Comparison of ENCODE assay signal across 8 cellular contexts in genomic region chr2:152740743-152741328, GRCh38. TPM values are rescaled to one million over a fixed set of nuclear protein-coding genes. Genes with fewer than 3 reads are reported as not detected.
DNase-seq lines count a peak whose midpoint lies in the region; ATAC-seq, FAIRE-seq and TF ChIP-seq lines count a peak whose summit lies in the region.

No MANE protein-coding gene starts in this region.

- peaks cover 35% of the 10 kb centered on the region for H3K79me2 ChIP-seq in DOHH2 (ENCODE audit: control insufficient read depth, low read length)

- peak; percentile 72 for TF ChIP-seq CTCF in DOHH2 (IDR thresholded peaks at IDR 0.05; ENCODE audit: low read depth, low read length, poor library complexity, severe bottlenecking)
- peak; percentile 43 for TF ChIP-seq CTCF in bronchial epithelial cell (IDR thresholded peaks at IDR 0.05; ENCODE audit: insufficient read depth, low read length, severe bottlenecking)
- peak; percentile 67 for TF ChIP-seq CTCF in lung (IDR thresholded peaks at IDR 0.05; ENCODE audit: control extremely low read depth, extremely low read depth)

- no peaks in the 10 kb centered on the region for H4K20me1 ChIP-seq in DOHH2 (ENCODE audit: control insufficient read depth, insufficient read depth, low read depth, low read length)

- H3K4me2 ChIP-seq in DOHH2 (ENCODE audit: low read length) = no peak overlapping the region

- no peaks in the 10 kb centered on the region for H3K4me1 Mint-ChIP-seq in activated T-helper 1 cell treated with anti-CD3 and anti-CD28 coated beads, Interleukin-12 subunit alpha, Interleukin-12 subunit beta, Interleukin-2, Interleukin-4 antibody, amounts not matched to agents 30 ng/mL and 10 ng/mL and 1 ng/mL, durations not matched to agents 14 hours and 24 hours and 36 hours (ENCODE audit: low read depth)

- H3K4me3 ChIP-seq in DOHH2 (ENCODE audit: low read length) (no peak overlapping the region), bronchial epithelial cell (ENCODE audit: low read depth, low read length) (no peak overlapping the region), lung (no peak overlapping the region)

- ATAC-seq in GM19397 (IDR thresholded peaks at IDR 0.05; ENCODE audit: unreplicated experiment) (peak; percentile 53), HG03432 (IDR thresholded peaks at IDR 0.05; ENCODE audit: unreplicated experiment) (peak; percentile 83), lung (ENCODE audit: insufficient read depth, low FRiP score) (no peak)

- no peak overlapping the region for H3K27ac Mint-ChIP-seq in activated T-helper 1 cell treated with anti-CD3 and anti-CD28 coated beads, Interleukin-12 subunit alpha, Interleukin-12 subunit beta, Interleukin-2, Interleukin-4 antibody, amounts not matched to agents 30 ng/mL and 10 ng/mL and 1 ng/mL, durations not matched to agents 14 hours and 24 hours and 36 hours

- WGBS in lung, 2 donors = 40 to 48% methylated on average over 2 of the region's 2 CpGs

- H3K27ac ChIP-seq in DOHH2 (ENCODE audit: low read depth, low read length) (no peak overlapping the region), lung (ENCODE audit: low read depth in 1 of 2, low read length in 1 of 2) (no peak overlapping the region)

- peaks cover 1% of the 10 kb centered on the region for H3K27me3 Mint-ChIP-seq in activated T-helper 1 cell treated with anti-CD3 and anti-CD28 coated beads, Interleukin-12 subunit alpha, Interleukin-12 subunit beta, Interleukin-2, Interleukin-4 antibody, amounts not matched to agents 30 ng/mL and 10 ng/mL and 1 ng/mL, durations not matched to agents 14 hours and 24 hours and 36 hours (ENCODE audit: insufficient read depth)

- no peaks in the 10 kb centered on the region for H3K4me1 ChIP-seq in DOHH2 (ENCODE audit: control insufficient read depth, low read length)
- no peaks in the 10 kb centered on the region for H3K4me1 ChIP-seq in lung (ENCODE audit: control insufficient read depth in 2 of 2, insufficient read depth in 2 of 2, low read length in 2 of 2)

- DNase-seq in NCI-H526 (lab: John Stamatoyannopoulos, UW) (peak; percentile 43 to 64), bronchial epithelial cell (ENCODE audit: low read depth) (peak; percentile 73), lung (ENCODE audit: low spot score) (no peak), T-helper 9 cell (no peak)
- no peak for DNase-seq in activated T-helper 1 cell treated with anti-CD3 and anti-CD28 coated beads, Interleukin-12 subunit alpha, Interleukin-12 subunit beta, Interleukin-2, Interleukin-4 antibody, amounts not matched to agents 30 ng/mL and 10 ng/mL and 1 ng/mL, durations not matched to agents 14 hours and 24 hours and 36 hours (ENCODE audit: low spot score)

- no peaks in the 10 kb centered on the region for H3K9me3 Mint-ChIP-seq in activated T-helper 1 cell treated with anti-CD3 and anti-CD28 coated beads, Interleukin-12 subunit alpha, Interleukin-12 subunit beta, Interleukin-2, Interleukin-4 antibody, amounts not matched to agents 30 ng/mL and 10 ng/mL and 1 ng/mL, durations not matched to agents 14 hours and 24 hours and 36 hours

- H3K36me3 Mint-ChIP-seq in activated T-helper 1 cell treated with anti-CD3 and anti-CD28 coated beads, Interleukin-12 subunit alpha, Interleukin-12 subunit beta, Interleukin-2, Interleukin-4 antibody, amounts not matched to agents 30 ng/mL and 10 ng/mL and 1 ng/mL, durations not matched to agents 14 hours and 24 hours and 36 hours (ENCODE audit: low read depth) = peaks cover 30% of the 10 kb centered on the region

- H3K27me3 ChIP-seq in DOHH2 (ENCODE audit: control insufficient read depth, low read length) (no peaks in the 10 kb centered on the region), bronchial epithelial cell (ENCODE audit: control insufficient read depth, insufficient read depth, low read length) (no peaks in the 10 kb centered on the region), lung (ENCODE audit: control insufficient read depth, insufficient read depth) (no peaks in the 10 kb centered on the region)

- no peaks in the 10 kb centered on the region for H3K9me2 ChIP-seq in DOHH2 (replicated peaks; ENCODE audit: control insufficient read depth, low read length)

- peaks cover 85% of the 10 kb centered on the region for H3K36me3 ChIP-seq in DOHH2 (ENCODE audit: control insufficient read depth, low read length)
- H3K36me3 ChIP-seq in bronchial epithelial cell (ENCODE audit: control insufficient read depth, insufficient read depth, low read length) = peaks cover 7% of the 10 kb centered on the region
- H3K36me3 ChIP-seq in lung (ENCODE audit: control insufficient read depth in 2 of 2, insufficient read depth in 2 of 2, low read length in 2 of 2) = peaks cover 3% of the 10 kb centered on the region in 2 donors

- intact Hi-C loops in activated T-helper 1 cell treated with anti-CD3 and anti-CD28 coated beads, Interleukin-12 subunit alpha, Interleukin-12 subunit beta, Interleukin-2, Interleukin-4 antibody, amounts not matched to agents 30 ng/mL and 10 ng/mL and 1 ng/mL, durations not matched to agents 14 hours and 24 hours and 36 hours (cut with micrococcal nuclease) = loop anchor here (1.0 to 2.0 kb wide), 4 partner anchors 22 to 778 kb away; partner anchors contain the start of genes ARL6IP6 and STAM2

- peaks cover 4% of the 10 kb centered on the region; the same call in 1 of the 2 replicates for H3F3A ChIP-seq in DOHH2 (ENCODE audit: control insufficient read depth, insufficient read depth)

- no peak for FAIRE-seq in bronchial epithelial cell (lab: Jason Lieb, UNC)

- H3K9me3 ChIP-seq in DOHH2 (ENCODE audit: control insufficient read depth, insufficient read depth, low read length) (peaks cover 10% of the 10 kb centered on the region; the same call in 1 of the 2 replicates), lung (ENCODE audit: control insufficient read depth in 2 of 2, insufficient read depth in 1 of 2, low read length in 1 of 2) (no peaks in the 10 kb centered on the region)

- no peak overlapping the region for H3K4me3 Mint-ChIP-seq in activated T-helper 1 cell treated with anti-CD3 and anti-CD28 coated beads, Interleukin-12 subunit alpha, Interleukin-12 subunit beta, Interleukin-2, Interleukin-4 antibody, amounts not matched to agents 30 ng/mL and 10 ng/mL and 1 ng/mL, durations not matched to agents 14 hours and 24 hours and 36 hours

RNA-seq across cellular contexts. Expression of gene ARL6IP6, which starts 22.4 kb away (rescaled TPM):
- total RNA-seq in bronchial epithelial cell = 17.9 and 18.2 TPM in 2 replicates
- total RNA-seq in lung = 10 to 100 TPM; 13.2 to 17.9 TPM
- 10 to 100 TPM in 1 of 2 donors, 1 to 10 TPM in 1; 7.5 to 11.4 TPM for polyA plus RNA-seq in lung
- total RNA-seq in activated T-helper 1 cell treated with anti-CD3 and anti-CD28 coated beads, Interleukin-12 subunit alpha, Interleukin-12 subunit beta, Interleukin-2, Interleukin-4 antibody, amounts not matched to agents 30 ng/mL and 10 ng/mL and 1 ng/mL, durations not matched to agents 14 hours and 24 hours and 36 hours = 30.2 and 31.7 TPM in 2 replicates

RNA-seq across cellular contexts. Expression of gene PRPF40A, which starts 23.6 kb away (rescaled TPM):
- 107 and 133 TPM in 2 replicates for total RNA-seq in bronchial epithelial cell
- total RNA-seq in lung = 100 to 1,000 TPM in 1 of 2 donors, 10 to 100 TPM in 1; 80.6 to 131 TPM
- 10 to 100 TPM; 20.1 to 36.5 TPM for polyA plus RNA-seq in lung
- 152 and 172 TPM in 2 replicates for total RNA-seq in activated T-helper 1 cell treated with anti-CD3 and anti-CD28 coated beads, Interleukin-12 subunit alpha, Interleukin-12 subunit beta, Interleukin-2, Interleukin-4 antibody, amounts not matched to agents 30 ng/mL and 10 ng/mL and 1 ng/mL, durations not matched to agents 14 hours and 24 hours and 36 hours

Comparison
In these comparisons a context has a peak if more than half of its experiments do, and no peak if none do; other contexts are left out.
1. DNase-seq: peak in NCI-H526 (2 of 2) and bronchial epithelial cell (single experiment); none in lung (single experiment), activated T-helper 1 cell treated with anti-CD3 and anti-CD28 coated beads, Interleukin-12 subunit alpha, Interleukin-12 subunit beta, Interleukin-2, Interleukin-4 antibody, amounts not matched to agents 30 ng/mL and 10 ng/mL and 1 ng/mL, durations not matched to agents 14 hours and 24 hours and 36 hours (single experiment) and T-helper 9 cell (single experiment).
2. Peak in every context shown above with its lines, with median percentiles within 50 percentile points of each other: CTCF ChIP-seq.